In genomic region chr3:78176869-78177268, GRCh38 we compare ENCODE assay signal across 1 cellular context.
TF ChIP-seq lines count a peak whose summit lies in the region.

No MANE protein-coding gene starts in this region.

TF ChIP-seq in HepG2, 621 proteins besides CTCF, POLR2A, EP300 and RAD21 (continued from another document and continues in another):
- TF ChIP-seq, protein P1, sequence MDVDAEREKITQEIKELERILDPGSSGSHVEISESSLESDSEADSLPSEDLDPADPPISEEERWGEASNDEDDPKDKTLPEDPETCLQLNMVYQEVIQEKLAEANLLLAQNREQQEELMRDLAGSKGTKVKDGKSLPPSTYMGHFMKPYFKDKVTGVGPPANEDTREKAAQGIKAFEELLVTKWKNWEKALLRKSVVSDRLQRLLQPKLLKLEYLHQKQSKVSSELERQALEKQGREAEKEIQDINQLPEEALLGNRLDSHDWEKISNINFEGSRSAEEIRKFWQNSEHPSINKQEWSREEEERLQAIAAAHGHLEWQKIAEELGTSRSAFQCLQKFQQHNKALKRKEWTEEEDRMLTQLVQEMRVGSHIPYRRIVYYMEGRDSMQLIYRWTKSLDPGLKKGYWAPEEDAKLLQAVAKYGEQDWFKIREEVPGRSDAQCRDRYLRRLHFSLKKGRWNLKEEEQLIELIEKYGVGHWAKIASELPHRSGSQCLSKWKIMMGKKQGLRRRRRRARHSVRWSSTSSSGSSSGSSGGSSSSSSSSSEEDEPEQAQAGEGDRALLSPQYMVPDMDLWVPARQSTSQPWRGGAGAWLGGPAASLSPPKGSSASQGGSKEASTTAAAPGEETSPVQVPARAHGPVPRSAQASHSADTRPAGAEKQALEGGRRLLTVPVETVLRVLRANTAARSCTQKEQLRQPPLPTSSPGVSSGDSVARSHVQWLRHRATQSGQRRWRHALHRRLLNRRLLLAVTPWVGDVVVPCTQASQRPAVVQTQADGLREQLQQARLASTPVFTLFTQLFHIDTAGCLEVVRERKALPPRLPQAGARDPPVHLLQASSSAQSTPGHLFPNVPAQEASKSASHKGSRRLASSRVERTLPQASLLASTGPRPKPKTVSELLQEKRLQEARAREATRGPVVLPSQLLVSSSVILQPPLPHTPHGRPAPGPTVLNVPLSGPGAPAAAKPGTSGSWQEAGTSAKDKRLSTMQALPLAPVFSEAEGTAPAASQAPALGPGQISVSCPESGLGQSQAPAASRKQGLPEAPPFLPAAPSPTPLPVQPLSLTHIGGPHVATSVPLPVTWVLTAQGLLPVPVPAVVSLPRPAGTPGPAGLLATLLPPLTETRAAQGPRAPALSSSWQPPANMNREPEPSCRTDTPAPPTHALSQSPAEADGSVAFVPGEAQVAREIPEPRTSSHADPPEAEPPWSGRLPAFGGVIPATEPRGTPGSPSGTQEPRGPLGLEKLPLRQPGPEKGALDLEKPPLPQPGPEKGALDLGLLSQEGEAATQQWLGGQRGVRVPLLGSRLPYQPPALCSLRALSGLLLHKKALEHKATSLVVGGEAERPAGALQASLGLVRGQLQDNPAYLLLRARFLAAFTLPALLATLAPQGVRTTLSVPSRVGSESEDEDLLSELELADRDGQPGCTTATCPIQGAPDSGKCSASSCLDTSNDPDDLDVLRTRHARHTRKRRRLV (CRISPR knock-in tag; IDR thresholded peaks at IDR 0.05): no peak
- TF ChIP-seq RARA (CRISPR knock-in tag; IDR thresholded peaks at IDR 0.05): peak; percentile 54
- TF ChIP-seq, protein P2, sequence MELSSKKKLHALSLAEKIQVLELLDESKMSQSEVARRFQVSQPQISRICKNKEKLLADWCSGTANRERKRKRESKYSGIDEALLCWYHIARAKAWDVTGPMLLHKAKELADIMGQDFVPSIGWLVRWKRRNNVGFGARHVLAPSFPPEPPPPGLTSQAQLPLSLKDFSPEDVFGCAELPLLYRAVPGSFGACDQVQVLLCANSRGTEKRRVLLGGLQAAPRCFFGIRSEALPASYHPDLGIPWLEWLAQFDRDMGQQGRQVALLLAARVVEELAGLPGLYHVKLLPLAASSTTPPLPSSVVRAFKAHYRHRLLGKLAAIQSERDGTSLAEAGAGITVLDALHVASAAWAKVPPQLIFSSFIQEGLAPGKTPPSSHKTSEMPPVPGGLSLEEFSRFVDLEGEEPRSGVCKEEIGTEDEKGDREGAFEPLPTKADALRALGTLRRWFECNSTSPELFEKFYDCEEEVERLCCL (CRISPR knock-in tag; IDR thresholded peaks at IDR 0.05; ENCODE audit: borderline replicate concordance): no peak
- TF ChIP-seq ZBTB2 (CRISPR knock-in tag; IDR thresholded peaks at IDR 0.05; ENCODE audit: low read depth): no peak
- TF ChIP-seq NFIB (CRISPR knock-in tag; IDR thresholded peaks at IDR 0.05; ENCODE audit: borderline replicate concordance): no peak
- TF ChIP-seq ZNF672 (CRISPR knock-in tag; IDR thresholded peaks at IDR 0.05): no peak
- TF ChIP-seq MED13 (CRISPR knock-in tag; IDR thresholded peaks at IDR 0.05): no peak
- TF ChIP-seq, protein P3, sequence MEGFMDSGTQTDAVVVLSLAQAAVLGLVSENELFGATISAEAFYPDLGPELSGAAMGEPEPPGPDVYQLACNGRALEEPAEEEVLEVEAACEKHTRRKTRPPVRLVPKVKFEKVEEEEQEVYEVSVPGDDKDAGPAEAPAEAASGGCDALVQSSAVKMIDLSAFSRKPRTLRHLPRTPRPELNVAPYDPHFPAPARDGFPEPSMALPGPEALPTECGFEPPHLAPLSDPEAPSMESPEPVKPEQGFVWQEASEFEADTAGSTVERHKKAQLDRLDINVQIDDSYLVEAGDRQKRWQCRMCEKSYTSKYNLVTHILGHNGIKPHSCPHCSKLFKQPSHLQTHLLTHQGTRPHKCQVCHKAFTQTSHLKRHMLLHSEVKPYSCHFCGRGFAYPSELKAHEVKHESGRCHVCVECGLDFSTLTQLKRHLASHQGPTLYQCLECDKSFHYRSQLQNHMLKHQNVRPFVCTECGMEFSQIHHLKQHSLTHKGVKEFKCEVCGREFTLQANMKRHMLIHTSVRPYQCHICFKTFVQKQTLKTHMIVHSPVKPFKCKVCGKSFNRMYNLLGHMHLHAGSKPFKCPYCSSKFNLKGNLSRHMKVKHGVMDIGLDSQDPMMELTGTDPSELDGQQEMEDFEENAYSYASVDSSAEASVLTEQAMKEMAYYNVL (CRISPR knock-in tag; IDR thresholded peaks at IDR 0.05; ENCODE audit: borderline replicate concordance): peak; percentile 76; the same call in 1 of the 2 replicates
- TF ChIP-seq CEBPB (IDR thresholded peaks at IDR 0.05; ENCODE audit: borderline replicate concordance, low read depth, low read length): peak; percentile 97
- TF ChIP-seq NBN (conservative IDR thresholded peaks at IDR 0.05): no peak
- TF ChIP-seq PBX3 (CRISPR knock-in tag; IDR thresholded peaks at IDR 0.05; ENCODE audit: borderline replicate concordance): no peak
- TF ChIP-seq ZNF205 (CRISPR knock-in tag; IDR thresholded peaks at IDR 0.05): peak; percentile 68; the same call in 1 of the 2 replicates
- TF ChIP-seq JARID2 (CRISPR knock-in tag; IDR thresholded peaks at IDR 0.05; ENCODE audit: insufficient replicate concordance): no peak
- TF ChIP-seq HOXD1 (CRISPR knock-in tag; IDR thresholded peaks at IDR 0.05): no peak
- no peak for TF ChIP-seq CHD2 (IDR thresholded peaks at IDR 0.05; ENCODE audit: low read depth, low read length)
- TF ChIP-seq ZNF558 (CRISPR knock-in tag; IDR thresholded peaks at IDR 0.05; ENCODE audit: borderline replicate concordance): no peak
- TF ChIP-seq ZFP37 (CRISPR knock-in tag; IDR thresholded peaks at IDR 0.05; ENCODE audit: borderline replicate concordance): no peak
- TF ChIP-seq ZNF574 (CRISPR knock-in tag; IDR thresholded peaks at IDR 0.05): peak; percentile 27; the same call in 1 of the 2 replicates
- TF ChIP-seq SRSF9 (IDR thresholded peaks at IDR 0.05; ENCODE audit: borderline replicate concordance, insufficient read depth, low read depth, low read length, poor library complexity, severe bottlenecking): no peak
- no peak for TF ChIP-seq HES4 (CRISPR knock-in tag; IDR thresholded peaks at IDR 0.05; ENCODE audit: borderline replicate concordance)
- no peak for TF ChIP-seq PATZ1 (CRISPR knock-in tag; IDR thresholded peaks at IDR 0.05)
- no peak for TF ChIP-seq ZNF180 (CRISPR knock-in tag; IDR thresholded peaks at IDR 0.05; ENCODE audit: borderline replicate concordance, low read depth)
- no peak for TF ChIP-seq CSRNP1 (CRISPR knock-in tag; IDR thresholded peaks at IDR 0.05)
- no peak for TF ChIP-seq YY1 (IDR thresholded peaks at IDR 0.05; ENCODE audit: insufficient read depth, insufficient replicate concordance, low read depth, low read length)
- no peak for TF ChIP-seq ZNF563 (CRISPR knock-in tag; IDR thresholded peaks at IDR 0.05)
- TF ChIP-seq SIX4 (CRISPR knock-in tag; IDR thresholded peaks at IDR 0.05): peak; percentile 52; the same call in 1 of the 2 replicates
- TF ChIP-seq ZNF362 (CRISPR knock-in tag; IDR thresholded peaks at IDR 0.05; ENCODE audit: borderline replicate concordance): peak; percentile 45; the same call in 1 of the 2 replicates
- TF ChIP-seq SUZ12 (IDR thresholded peaks at IDR 0.05; ENCODE audit: low read depth, low read length): no peak
- no peak for TF ChIP-seq ESRRA (CRISPR knock-in tag; IDR thresholded peaks at IDR 0.05; ENCODE audit: low read depth)
- TF ChIP-seq YEATS2 (CRISPR knock-in tag; IDR thresholded peaks at IDR 0.05; ENCODE audit: borderline replicate concordance): peak; percentile 51; the same call in 1 of the 2 replicates
- no peak for TF ChIP-seq RBAK (CRISPR knock-in tag; IDR thresholded peaks at IDR 0.05)
- TF ChIP-seq ZNF747 (CRISPR knock-in tag; IDR thresholded peaks at IDR 0.05; ENCODE audit: borderline replicate concordance): no peak
- TF ChIP-seq RORA (CRISPR knock-in tag; IDR thresholded peaks at IDR 0.05): no peak
- 0 out of 2 replicates have a peak, but pooled peaks have one; percentile 45 for TF ChIP-seq HDAC2 (CRISPR knock-in tag; IDR thresholded peaks at IDR 0.05)
- no peak for TF ChIP-seq RFX5 (IDR thresholded peaks at IDR 0.05; ENCODE audit: low read depth, low read length)
- TF ChIP-seq PTBP1 (IDR thresholded peaks at IDR 0.05; ENCODE audit: low read depth, low read length, poor library complexity, severe bottlenecking): no peak
- TF ChIP-seq ZNF484 (CRISPR knock-in tag; IDR thresholded peaks at IDR 0.05; ENCODE audit: borderline replicate concordance, low read depth): no peak
- TF ChIP-seq SSRP1 (CRISPR knock-in tag; IDR thresholded peaks at IDR 0.05): no peak
